Comparison of ENCODE assay signal across 14 cellular contexts in genomic region chr2:85660301-85660700, GRCh38. TPM values are rescaled to one million over a fixed set of nuclear protein-coding genes. Genes with fewer than 3 reads are reported as not detected.
"Had no signal": no experiment of that assay in that cellular context is flagged by ENCODE, and none has a peak within 500 bp of the region (broad histone marks: within the 10 kb centered on the region; RNA-seq: fewer than 3 reads in every experiment).

No MANE protein-coding gene starts in this region.

RNA-seq across cellular contexts. Expression of gene SFTPB, which starts 7.7 kb away (rescaled TPM):
- total RNA-seq: activated naive CD4-positive, alpha-beta T cell treated with anti-CD3 and anti-CD28 coated beads for 36 hours; activated naive CD4-positive, alpha-beta T cell treated with anti-CD3 and anti-CD28 coated beads, Interleukin-2, amount 50 U/mL, for 72 hours; activated naive CD8-positive, alpha-beta T cell treated with anti-CD3 and anti-CD28 coated beads for 36 hours; activated naive CD8-positive, alpha-beta T cell treated with anti-CD3 and anti-CD28 coated beads, Interleukin-2, amount 10 ng/mL, durations not matched to agents 7 days and 5 days; activated T-cell treated with anti-CD3 and anti-CD28 coated beads, Interleukin-2, amount 50 U/mL, for 72 hours; activated T-helper 1 cell treated with anti-CD3 and anti-CD28 coated beads, Interleukin-12 subunit alpha, Interleukin-12 subunit beta, Interleukin-2, Interleukin-4 antibody, amounts not matched to agents 30 ng/mL and 10 ng/mL and 1 ng/mL, durations not matched to agents 14 hours and 24 hours and 36 hours; activated T-helper 17 cell treated with anti-CD3 and anti-CD28 coated beads, Interleukin-2, amount 50 U/mL, for 72 hours; activated T-helper 2 cell treated with anti-CD3 and anti-CD28 coated beads, Interferon-gamma antibody, Interleukin-2, Interleukin-4, amounts not matched to agents 10 μg/mL and 5 μg/mL and 100 μg/mL, durations not matched to agents 14 hours and 24 hours and 36 hours; ascending aorta; astrocyte; body of pancreas; bronchial epithelial cell; cardiac muscle cell; cardiac septum had no signal
- polyA plus RNA-seq: cardiac muscle cell had no signal

RNA-seq across cellular contexts. Expression of gene GNLY, which starts 33.9 kb away (rescaled TPM):
- total RNA-seq: ascending aorta, astrocyte, bronchial epithelial cell, cardiac muscle cell had no signal
- polyA plus RNA-seq: cardiac muscle cell had no signal
